24 cellular contexts compared by ENCODE assay signal in genomic region chr1:84722794-84723193, GRCh38. TPM values are rescaled to one million over a fixed set of nuclear protein-coding genes. Genes with fewer than 3 reads are reported as not detected.
DNase-seq lines count a peak whose midpoint lies in the region; ATAC-seq, FAIRE-seq and TF ChIP-seq lines count a peak whose summit lies in the region.
"Had no signal": no experiment of that assay in that cellular context is flagged by ENCODE, and none has a peak within 500 bp of the region (broad histone marks: within the 10 kb centered on the region; RNA-seq: fewer than 3 reads in every experiment).

No MANE protein-coding gene starts in this region.

- no peaks in the 10 kb centered on the region for H3K9me1 ChIP-seq in K562 (ENCODE audit: control insufficient read depth, insufficient read depth, low read length)

- H3K4me3 ChIP-seq in HEK293 (ENCODE audit: low read depth, low read length) (no peak overlapping the region), K562 (no peak overlapping the region), heart right ventricle (no peak overlapping the region), smooth muscle cell (no peak overlapping the region)
- H3K4me3 ChIP-seq: ascending aorta; BLaER1 treated with 17β-estradiol and CSF1 and Interleukin-3, amounts not matched to agents 10 nM and 100 nM; coronary artery; PC-9; SJCRH30 had no signal

- in situ Hi-C loops in K562 (cut with MboI) = no loop called here

- peaks cover 38% of the 10 kb centered on the region for H3F3A ChIP-seq in smooth muscle cell (ENCODE audit: low read depth)

- no peak for TF ChIP-seq CTCF in HEK293 (tag by site-specific recombination; IDR thresholded peaks at IDR 0.05)
- TF ChIP-seq CTCF in K562 (IDR thresholded peaks at IDR 0.05 in 2 of 3, conservative IDR thresholded peaks at IDR 0.05 in 1 of 3; ENCODE audit: insufficient read depth in 2 of 3, low read depth in 1 of 3, low read length in 3 of 3) = no peak
- TF ChIP-seq CTCF in heart right ventricle (IDR thresholded peaks at IDR 0.05) = no peak
- no peak for TF ChIP-seq CTCF in smooth muscle cell (IDR thresholded peaks at IDR 0.05; ENCODE audit: borderline replicate concordance, insufficient read depth, poor library complexity, severe bottlenecking)

- H3K4me2 ChIP-seq in K562 (ENCODE audit: insufficient read depth, low read length) = no peak overlapping the region
- H3K4me2 ChIP-seq in smooth muscle cell = no peak overlapping the region
- H3K4me2 ChIP-seq: BLaER1 treated with 17β-estradiol and CSF1 and Interleukin-3, amounts not matched to agents 10 nM and 100 nM; PC-9 had no signal

- H3K27ac ChIP-seq in HEK293 (ENCODE audit: extremely low read depth, low read depth, low read length) (no peak overlapping the region), K562 (ENCODE audit: extremely low read depth, low read depth, low read length) (no peak overlapping the region), heart right ventricle (peak overlapping the region in 4 of 10 donors; percentile 12 to 48 (median 36)), smooth muscle cell (ENCODE audit: low read depth) (peak overlapping the region; percentile 87)
- H3K27ac ChIP-seq: ascending aorta; BLaER1 treated with 17β-estradiol and CSF1 and Interleukin-3, amounts not matched to agents 10 nM and 100 nM; neutrophil; PC-9; SJCRH30; VCaP had no signal

- TF ChIP-seq RAD21 in K562 (CRISPR knock-in tag; conservative IDR thresholded peaks at IDR 0.05 in 1 of 2, IDR thresholded peaks at IDR 0.05 in 1 of 2) = no peak

- H3K4me1 ChIP-seq in HEK293 (ENCODE audit: control insufficient read depth, insufficient read depth, low read length) (no peaks in the 10 kb centered on the region), K562 (replicated peaks in 1 of 2; ENCODE audit: control insufficient read depth in 2 of 2, insufficient read depth in 2 of 2, low read length in 2 of 2) (peaks cover 5 to 36% of the 10 kb centered on the region in 2 experiments; a peak in 4 of 5 replicates), heart right ventricle (peaks cover 0 to 7% (median 4%) of the 10 kb centered on the region in 9 donors), smooth muscle cell (ENCODE audit: low read depth) (peaks cover 43% of the 10 kb centered on the region)
- H3K4me1 ChIP-seq: BLaER1 treated with 17β-estradiol and CSF1 and Interleukin-3, amounts not matched to agents 10 nM and 100 nM; SJCRH30 had no signal

- FAIRE-seq in K562 (lab: Jason Lieb, UNC) = no peak
- FAIRE-seq: D721Med, endometrium, H1, HTR-8/SVneo had no signal

- no peak overlapping the region for H2AFZ ChIP-seq in K562 (ENCODE audit: low read depth, low read length)
- peak overlapping the region; percentile 2 for H2AFZ ChIP-seq in smooth muscle cell (ENCODE audit: low read depth)
- H2AFZ ChIP-seq: PC-9 had no signal

- no peak for TF ChIP-seq POLR2A in K562 (conservative IDR thresholded peaks at IDR 0.05)

- intact Hi-C loops in K562 (cut with micrococcal nuclease) = loop anchor here (5.0 kb wide), 1 partner anchor 70 kb away; no protein-coding TSS in a partner anchor
- intact Hi-C loops in heart right ventricle (cut with DNase I) = no loop called here

- H3K79me2 ChIP-seq in K562 (ENCODE audit: control insufficient read depth, insufficient read depth, low read length) (no peaks in the 10 kb centered on the region), smooth muscle cell (ENCODE audit: low read depth) (no peaks in the 10 kb centered on the region)

- POLR2A ChIA-PET in HEK293 (lab: Yijun Ruan, JAX) = no interaction called here
- POLR2A ChIA-PET in K562 (lab: Yijun Ruan, JAX) = interaction anchor here (0.6 to 1.3 kb wide), 2 partner anchors 15 to 54 kb away, joined by 3 read pairs; no protein-coding TSS in a partner anchor

- no peak for TF ChIP-seq EP300 in K562 (IDR thresholded peaks at IDR 0.05; ENCODE audit: low read length)

- ATAC-seq in K562 = no peak
- peak in 7 of 8 donors; percentile 40 to 76 (median 53) for ATAC-seq in heart right ventricle
- no peak for ATAC-seq in HG02938 (IDR thresholded peaks at IDR 0.05; ENCODE audit: unreplicated experiment)

- no TSS peak for BruUV-seq in K562 (replicated peaks; lab: Mats Ljungman, UMichigan)

- no peaks in the 10 kb centered on the region for H3K36me3 ChIP-seq in HEK293 (ENCODE audit: control insufficient read depth in 2 of 2, insufficient read depth in 1 of 2, low read length in 2 of 2)
- no peaks in the 10 kb centered on the region for H3K36me3 ChIP-seq in K562 (ENCODE audit: control insufficient read depth, insufficient read depth, low read length)
- H3K36me3 ChIP-seq in heart right ventricle = no peaks in the 10 kb centered on the region
- H3K36me3 ChIP-seq in smooth muscle cell (ENCODE audit: low read depth) = no peaks in the 10 kb centered on the region
- H3K36me3 ChIP-seq: ascending aorta; BLaER1 treated with 17β-estradiol and CSF1 and Interleukin-3, amounts not matched to agents 10 nM and 100 nM; neutrophil; SJCRH30 had no signal

- no peak overlapping the region for H3K9ac ChIP-seq in K562 (ENCODE audit: insufficient read depth in 1 of 2, low read depth in 2 of 2, low read length in 2 of 2)
- no peak overlapping the region for H3K9ac ChIP-seq in smooth muscle cell (ENCODE audit: low read depth)
- H3K9ac ChIP-seq: BLaER1 treated with 17β-estradiol and CSF1 and Interleukin-3, amounts not matched to agents 10 nM and 100 nM had no signal

- DNase-seq in K562 (ENCODE audit: extremely low read depth in 1 of 4, low spot score in 3 of 4) (no peak), heart right ventricle (no peak), smooth muscle cell (lab: John Stamatoyannopoulos, UW; ENCODE audit: unreplicated experiment) (no peak), T-helper 2 cell (no peak), anterior cingulate cortex (lab: John Stamatoyannopoulos, UW) (no peak)
- DNase-seq: activated CD4-positive, alpha-beta T cell treated with anti-CD3 and anti-CD28 coated beads, Interleukin-2, amount 50 U/mL, for 4 hours; activated naive CD4-positive, alpha-beta T cell treated with Interleukin-2 at 50 U/mL for 16 hours; NCI-H774; PC-9; retina; SJCRH30; stimulated activated naive CD4-positive, alpha-beta T cell treated with Interleukin-2 at 50 U/mL for 16 hours; trophoblast cell had no signal

- H3K9me3 ChIP-seq in HEK293 (ENCODE audit: control insufficient read depth, insufficient read depth, low read depth, low read length) = no peaks in the 10 kb centered on the region
- H3K9me3 ChIP-seq in K562 (replicated peaks; ENCODE audit: control insufficient read depth, insufficient read depth, low read depth, low read length) = no peaks in the 10 kb centered on the region
- no peaks in the 10 kb centered on the region for H3K9me3 ChIP-seq in heart right ventricle
- H3K9me3 ChIP-seq in smooth muscle cell (replicated peaks; ENCODE audit: low read depth) = no peaks in the 10 kb centered on the region
- H3K9me3 ChIP-seq: ascending aorta, neutrophil, SJCRH30 had no signal

- H3K27me3 ChIP-seq in K562 (ENCODE audit: control insufficient read depth in 2 of 2, insufficient read depth in 2 of 2, low read length in 2 of 2) = no peaks in the 10 kb centered on the region
- H3K27me3 ChIP-seq in heart right ventricle = peaks cover 0 to 5% (median 0%) of the 10 kb centered on the region in 7 donors
- H3K27me3 ChIP-seq in smooth muscle cell (ENCODE audit: low read depth) = no peaks in the 10 kb centered on the region
- H3K27me3 ChIP-seq: ascending aorta; BLaER1 treated with 17β-estradiol and CSF1 and Interleukin-3, amounts not matched to agents 10 nM and 100 nM; neutrophil; SJCRH30 had no signal

- H4K20me1 ChIP-seq in K562 (replicated peaks; ENCODE audit: control insufficient read depth, insufficient read depth, low read length) (no peaks in the 10 kb centered on the region), smooth muscle cell (ENCODE audit: low read depth) (no peaks in the 10 kb centered on the region)
- H4K20me1 ChIP-seq: BLaER1 treated with 17β-estradiol and CSF1 and Interleukin-3, amounts not matched to agents 10 nM and 100 nM had no signal

- 51% methylated on average over 3 of the region's 3 CpGs for WGBS in K562 (ENCODE audit: insufficient coverage, low coverage, missing lambda C conversion rate)
- 75 to 77% methylated on average over 3 of the region's 3 CpGs for WGBS in heart right ventricle, 2 donors
- 27% methylated on average over 3 of the region's 3 CpGs for WGBS in smooth muscle cell (ENCODE audit: low lambda C conversion rate)

- CTCF ChIA-PET in HEK293 (lab: Yijun Ruan, JAX) (interaction anchor here (1.2 to 2.1 kb wide), 4 partner anchors 10 to 54 kb away, joined by 4 to 8 read pairs (median 4); no protein-coding TSS in a partner anchor), K562 (lab: Yijun Ruan, JAX; ENCODE audit: low intra/inter-chr PET ratio) (interaction anchor here (0.9 kb wide), 1 partner anchor 55 kb away, joined by 3 read pairs; no protein-coding TSS in a partner anchor)

RNA-seq across cellular contexts. Expression of gene SSX2IP, which starts 32.5 kb away (rescaled TPM):
- 31.2 and 100 TPM in 2 replicates for total RNA-seq in K562 (2011; cell fraction: chromatin; rRNA removed; ENCODE audit: low replicate concordance)
- total RNA-seq in K562 (2011; cell fraction: nucleolus; rRNA removed) = 12.0 and 17.5 TPM in 2 replicates
- total RNA-seq in K562 (2011; cell fraction: nucleoplasm; rRNA removed) = 39.2 and 64.7 TPM in 2 replicates
- total RNA-seq in K562 (2014; rRNA removed) = 42.0 and 53.7 TPM in 2 replicates
- 96.7 and 113 TPM in 2 replicates for total RNA-seq in K562 (2014; rRNA removed; fragmentation: Illumina TruSeq; extraction: Trizol)
- total RNA-seq in K562 (2015; rRNA removed; fragmentation: Illumina TruSeq; extraction: Trizol) = 69.7 and 73.9 TPM in 2 replicates
- total RNA-seq in K562 (2021) = 66.4 and 66.7 TPM in 2 replicates
- polyA plus RNA-seq in K562 (2011; rRNA removed) = 40.6 and 61.7 TPM in 2 replicates
- polyA plus RNA-seq in K562 (2011; cell fraction: cytosol; rRNA removed) = 5.3 and 11.1 TPM in 2 replicates
- polyA plus RNA-seq in K562 (2011; cell fraction: nucleus; rRNA removed) = 19.1 and 29.0 TPM in 2 replicates
- 29.6 and 39.3 TPM in 2 replicates for polyA plus RNA-seq in K562 (2012)
- polyA plus RNA-seq in K562 (2014; fragmentation: Illumina TruSeq; extraction: Trizol) = 54.3 and 62.1 TPM in 2 replicates
- polyA plus RNA-seq in K562 (2014; fragmentation: Nextera tagmentation; extraction: Ambion mirVana) = 10 to 100 TPM; 20.6 to 25.8 TPM
- 45.4 and 50.5 TPM in 2 replicates for polyA plus RNA-seq in K562 (2014; rRNA removed)
- polyA minus RNA-seq in K562 (2011; rRNA and poly(A)+ RNA removed) = 65.0 and 84.1 TPM in 2 replicates
- 24.6 and 25.9 TPM in 2 replicates for polyA minus RNA-seq in K562 (2011; cell fraction: cytosol; rRNA and poly(A)+ RNA removed)
- 28.0 and 57.1 TPM in 2 replicates for polyA minus RNA-seq in K562 (2011; cell fraction: nucleus; rRNA and poly(A)+ RNA removed)
- 10 to 100 TPM in 8 of 10 donors, 1 to 10 TPM in 2; 6.3 to 14.9 (median 11.2) TPM for total RNA-seq in heart right ventricle
- 1 to 10 TPM; 2.9 to 4.3 TPM for polyA plus RNA-seq in heart right ventricle
- 60.9 and 69.7 TPM in 2 replicates for total RNA-seq in smooth muscle cell
- polyA plus RNA-seq in smooth muscle cell = 22.4 and 27.4 TPM in 2 replicates

Comparison
In these comparisons a context has a peak if more than half of its experiments do, and no peak if none do; other contexts are left out.
1. ATAC-seq: peak in heart right ventricle (7 of 8); none in K562 (single experiment) and HG02938 (single experiment).